In genomic region chr17:42536048-42536371, GRCh38 we compare ENCODE assay signal across 8 cellular contexts. TPM values are rescaled to one million over a fixed set of nuclear protein-coding genes. Genes with fewer than 3 reads are reported as not detected.
DNase-seq lines count a peak whose midpoint lies in the region; ATAC-seq and TF ChIP-seq lines count a peak whose summit lies in the region.

Gene NAGLU, plus strand, starts transcription at chr17:42536241. Its CDS starts 32 bp downstream, at chr17:42536273.

- intact Hi-C loops in T-helper 2 cell treated with Interferon-gamma antibody and Interleukin-4, amounts not matched to agents 100 ng/mL and 5 ng/mL, for 36 hours (cut with micrococcal nuclease): loop anchor here (10.0 kb wide), 1 partner anchor 351 kb away; the partner anchor contains the start of genes HCRT and KCNH4
- intact Hi-C loops in right cardiac atrium (cut with DNase I) (no loop called here), vagina (cut with DNase I) (no loop called here)

- H3K27me3 ChIP-seq in right cardiac atrium (ENCODE audit: control insufficient read depth, insufficient read depth) (no peaks in the 10 kb centered on the region), rectal smooth muscle tissue (ENCODE audit: control insufficient read depth, insufficient read depth, low read length) (no peaks in the 10 kb centered on the region), vagina (no peaks in the 10 kb centered on the region)

- H3K9ac ChIP-seq in rectal smooth muscle tissue (ENCODE audit: low read length): peak within 1 kb of the TSS; percentile 51

- H3K4me3 ChIP-seq in right cardiac atrium (ENCODE audit: low read length): peak within 1 kb of the TSS; percentile 88
- H3K4me3 ChIP-seq in rectal smooth muscle tissue (ENCODE audit: low read length): peak within 1 kb of the TSS; percentile 83
- H3K4me3 ChIP-seq in vagina: peak within 1 kb of the TSS; percentile 62 to 95

- DNase-seq in NCI-H146 treated with DMSO at 0.1 percent for 48 hours (lab: John Stamatoyannopoulos, UW; ENCODE audit: unreplicated experiment) (peak; percentile 59), anterior cingulate cortex (lab: John Stamatoyannopoulos, UW) (peak; percentile 40 to 98 (median 89)), right cardiac atrium (peak; percentile 98 to 99 (median 99)), vagina (ENCODE audit: extremely low spot score in 2 of 2) (peak in 1 of 2 donors; percentile 95)

- ATAC-seq in GM18498 (IDR thresholded peaks at IDR 0.05; ENCODE audit: unreplicated experiment) (peak; percentile 90), HG02870 (IDR thresholded peaks at IDR 0.05; ENCODE audit: unreplicated experiment) (peak; percentile 81), right cardiac atrium (peak; percentile 90 to 93)

- TF ChIP-seq CTCF in vagina (IDR thresholded peaks at IDR 0.05): no peak

- peaks cover 8% of the 10 kb centered on the region for H3K36me3 ChIP-seq in rectal smooth muscle tissue (ENCODE audit: control insufficient read depth, insufficient read depth, low read length)
- H3K36me3 ChIP-seq in vagina: peaks cover 0 to 15% of the 10 kb centered on the region in 2 donors

- H3K27ac ChIP-seq in right cardiac atrium (ENCODE audit: low read length) (peak within 1 kb of the TSS; percentile 92), rectal smooth muscle tissue (ENCODE audit: low read depth, low read length) (peak within 1 kb of the TSS; percentile 75), vagina (peak within 1 kb of the TSS; percentile 92)

- WGBS in right cardiac atrium: under 1% methylated on average over 40 of the region's 40 CpGs

- TF ChIP-seq POLR2A in vagina (IDR thresholded peaks at IDR 0.05): peak in 1 of 2 donors; percentile 88

- H3K4me1 ChIP-seq in right cardiac atrium (ENCODE audit: control insufficient read depth, insufficient read depth, low read length) (peaks cover 7% of the 10 kb centered on the region), rectal smooth muscle tissue (ENCODE audit: control insufficient read depth, insufficient read depth, low read length) (peaks cover 17% of the 10 kb centered on the region), vagina (peaks cover 35% of the 10 kb centered on the region)

- no peaks in the 10 kb centered on the region for H3K9me3 ChIP-seq in right cardiac atrium (ENCODE audit: control insufficient read depth, low read length)
- H3K9me3 ChIP-seq in vagina: no peaks in the 10 kb centered on the region

RNA-seq across cellular contexts. Expression of gene NAGLU, which starts in this region (rescaled TPM):
- 18.3 and 18.5 TPM in 2 replicates for total RNA-seq in T-helper 2 cell treated with Interferon-gamma antibody and Interleukin-4, amounts not matched to agents 100 ng/mL and 5 ng/mL, for 36 hours
- 10 to 100 TPM; 11.3 to 18.8 (median 15.0) TPM for total RNA-seq in right cardiac atrium
- 13.7 TPM for polyA plus RNA-seq in right cardiac atrium
- 24.6 TPM for total RNA-seq in vagina
